In genomic region chr11:10263929-10264328, GRCh38 we compare ENCODE assay signal across 22 cellular contexts. TPM values are rescaled to one million over a fixed set of nuclear protein-coding genes. Genes with fewer than 3 reads are reported as not detected.
DNase-seq lines count a peak whose midpoint lies in the region; TF ChIP-seq lines count a peak whose summit lies in the region.
"Had no signal": no experiment of that assay in that cellular context is flagged by ENCODE, and none has a peak within 500 bp of the region (broad histone marks: within the 10 kb centered on the region; RNA-seq: fewer than 3 reads in every experiment).

No MANE protein-coding gene starts in this region.

- no peaks in the 10 kb centered on the region for H3K36me3 ChIP-seq in brain microvascular endothelial cell (replicated peaks)
- H3K36me3 ChIP-seq: BE2C, lower lobe of right lung, right atrium auricular region had no signal

- H3K36me3 Mint-ChIP-seq in HFFc6 (ENCODE audit: low read depth), result peaks cover 6% of the 10 kb centered on the region

- H3K27me3 ChIP-seq in AG04450 (ENCODE audit: control insufficient read depth, insufficient read depth, low read length) (no peaks in the 10 kb centered on the region), brain microvascular endothelial cell (replicated peaks) (no peaks in the 10 kb centered on the region)
- H3K27me3 ChIP-seq: BE2C, right atrium auricular region, SJSA1 had no signal

- no peak overlapping the region for H3K4me3 Mint-ChIP-seq in HFFc6
- H3K4me3 Mint-ChIP-seq: activated naive CD8-positive, alpha-beta T cell; nephron had no signal

- H3K4me1 Mint-ChIP-seq in HFFc6 (ENCODE audit: low read depth), result peaks cover 94% of the 10 kb centered on the region
- H3K4me1 Mint-ChIP-seq: nephron had no signal

- POLR2A ChIA-PET in AG04450 (lab: Yijun Ruan, JAX), result interaction anchor here (0.7 to 1.1 kb wide), 2 partner anchors 34 to 41 kb away, joined by 3 to 6 read pairs; partner anchors contain the start of gene ADM

- H3K27ac Mint-ChIP-seq in HFFc6, result peak overlapping the region; percentile 62
- H3K27ac Mint-ChIP-seq: activated naive CD8-positive, alpha-beta T cell; nephron had no signal

- H3K9me3 Mint-ChIP-seq in HFFc6, result no peaks in the 10 kb centered on the region
- H3K9me3 Mint-ChIP-seq: nephron had no signal

- no peak overlapping the region for H3K27ac ChIP-seq in AG04450 (ENCODE audit: low read depth, low read length)
- no peak overlapping the region for H3K27ac ChIP-seq in brain microvascular endothelial cell
- H3K27ac ChIP-seq: epithelial cell of prostate, HL-60, KMS-11, lower lobe of right lung, right atrium auricular region, SJSA1 had no signal

- no peak for TF ChIP-seq CTCF in AG04450 (IDR thresholded peaks at IDR 0.05; ENCODE audit: low read depth, low read length)
- TF ChIP-seq CTCF in HFFc6 (IDR thresholded peaks at IDR 0.05), result no peak
- TF ChIP-seq CTCF in brain microvascular endothelial cell (IDR thresholded peaks at IDR 0.05; ENCODE audit: low read depth, low read length, missing control alignments), result no peak

- in situ Hi-C loops in brain microvascular endothelial cell (cut with HindIII; ENCODE audit: low pct_ligation_motif_present, low sequenced_read_pairs), result no loop called here

- H3K9me3 ChIP-seq in AG04450 (ENCODE audit: control insufficient read depth, insufficient read depth, low read length), result no peaks in the 10 kb centered on the region
- H3K9me3 ChIP-seq: BE2C, lower lobe of right lung, right atrium auricular region, SJSA1 had no signal

- DNase-seq in AG04450 (ENCODE audit: low read depth, low spot score) (peak; percentile 48), HFFc6 (peak; percentile 59), brain microvascular endothelial cell (peak; percentile 52), kidney tubule cell (ENCODE audit: low spot score) (peak; percentile 42), H4 (ENCODE audit: low spot score) (no peak), posterior vena cava (ENCODE audit: low spot score) (no peak)
- DNase-seq in activated CD4-positive, alpha-beta T cell treated with anti-CD3 and anti-CD28 coated beads, Interleukin-2, amount 50 U/mL, for 1 hour, result no peak
- DNase-seq in activated CD8-positive, alpha-beta memory T cell treated with anti-CD3 and anti-CD28 coated beads, Interleukin-2, amount 50 U/mL, for 4 hours, result no peak
- DNase-seq: activated CD4-positive, alpha-beta T cell treated with anti-CD3 and anti-CD28 coated beads for 4 hours; activated T-cell treated with anti-CD3 and anti-CD28 coated beads for 4 hours; BE2C; lower lobe of right lung; NCI-H1417 treated with DMSO at 0.1 percent for 48 hours; stimulated activated CD4-positive, alpha-beta T cell treated with anti-CD3 and anti-CD28 coated beads, Interleukin-2, amount 100 ng/mL, for 24 hours; T1000 had no signal

- no peaks in the 10 kb centered on the region; the same call in 1 of the 2 replicates for H3K27me3 Mint-ChIP-seq in HFFc6 (ENCODE audit: insufficient read depth)
- H3K27me3 Mint-ChIP-seq: activated naive CD8-positive, alpha-beta T cell had no signal

- CTCF ChIA-PET in AG04450 (lab: Charles Lee), result interaction anchor here (1.2 kb wide), 1 partner anchor 187 kb away, joined by 3 read pairs; no protein-coding TSS in a partner anchor

- H3K4me3 ChIP-seq in AG04450 (ENCODE audit: low read depth, low read length) (no peak overlapping the region), brain microvascular endothelial cell (ENCODE audit: low read depth, low read length) (no peak overlapping the region)
- H3K4me3 ChIP-seq: lower lobe of right lung, right atrium auricular region, SJSA1 had no signal

- intact Hi-C loops in posterior vena cava (cut with DNase I), result no loop called here

RNA-seq across cellular contexts. Expression of gene SBF2, which starts 30.1 kb away (rescaled TPM):
- 43.0 and 44.4 TPM in 2 replicates for polyA plus RNA-seq in AG04450 (2011; rRNA removed)
- 66.1 and 72.1 TPM in 2 replicates for polyA minus RNA-seq in AG04450 (2011; rRNA and poly(A)+ RNA removed)
- 10 to 100 TPM; 25.2 to 36.0 (median 30.7) TPM for total RNA-seq in HFFc6 (2021; fragmentation: NEBNext Ultra II Directional; extraction: Animal tissue kit (Norgen Biotek cat#: 25700))
- 15.2 and 27.0 TPM in 2 replicates for total RNA-seq in H4 (2014; rRNA removed; shearing (Covaris generic))
- 10 to 100 TPM; 53.4 to 58.9 TPM for total RNA-seq in posterior vena cava

RNA-seq across cellular contexts. Expression of gene ADM, which starts 40.9 kb away (rescaled TPM):
- polyA plus RNA-seq in AG04450 (2011; rRNA removed), result 247 and 328 TPM in 2 replicates
- polyA minus RNA-seq in AG04450 (2011; rRNA and poly(A)+ RNA removed), result 290 and 429 TPM in 2 replicates
- total RNA-seq in HFFc6 (2021; fragmentation: NEBNext Ultra II Directional; extraction: Animal tissue kit (Norgen Biotek cat#: 25700)), result 100 to 1,000 TPM; 219 to 346 (median 321) TPM
- 86.8 and 91.3 TPM in 2 replicates for total RNA-seq in H4 (2014; rRNA removed; shearing (Covaris generic))
- 10 to 100 TPM; 36.5 to 52.2 TPM for total RNA-seq in posterior vena cava

Comparison
In these comparisons a context has a peak if more than half of its experiments do, and no peak if none do; other contexts are left out.
1. DNase-seq: peak in AG04450 (single experiment), HFFc6 (single experiment), brain microvascular endothelial cell (single experiment) and kidney tubule cell (single experiment); none in H4 (single experiment), activated CD4-positive, alpha-beta T cell treated with anti-CD3 and anti-CD28 coated beads, Interleukin-2, amount 50 U/mL, for 1 hour (single experiment), posterior vena cava (single experiment) and activated CD8-positive, alpha-beta memory T cell treated with anti-CD3 and anti-CD28 coated beads, Interleukin-2, amount 50 U/mL, for 4 hours (single experiment).